ENCODE assay signal across 16 cellular contexts in the genomic region with DNA sequence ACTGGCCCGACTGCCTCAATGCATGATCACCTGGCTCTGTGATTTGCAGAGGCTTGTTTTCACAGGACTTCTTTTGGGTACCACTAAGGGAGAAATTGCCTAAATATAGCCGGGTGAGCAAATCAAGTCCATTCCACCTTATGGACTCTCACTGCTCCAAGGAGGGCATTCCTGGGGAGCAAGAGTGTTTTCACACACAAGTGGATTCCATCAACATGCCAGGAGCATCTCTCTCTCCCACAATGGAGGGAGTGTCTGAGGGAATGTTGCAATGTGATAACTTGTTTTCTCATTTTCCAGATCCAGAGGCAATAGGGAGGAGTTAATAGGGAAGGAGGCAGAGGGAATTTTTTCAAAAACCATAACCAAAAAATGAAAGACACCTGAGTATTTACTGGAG.
"Had no signal": no experiment of that assay in that cellular context is flagged by ENCODE, and none has a peak within 500 bp of the region (broad histone marks: within the 10 kb centered on the region; RNA-seq: fewer than 3 reads in every experiment).

No MANE protein-coding gene starts in this region.

- H3K4me1 ChIP-seq: foreskin keratinocyte, heart left ventricle had no signal

- ATAC-seq: esophagus mucosa, foreskin keratinocyte, heart left ventricle, natural killer cell, right cardiac atrium had no signal

- H3K36me3 ChIP-seq: heart left ventricle, ovary had no signal

- H3K4me1 Mint-ChIP-seq: natural killer cell, neural crest cell had no signal

- H3K27me3 ChIP-seq: foreskin keratinocyte, heart left ventricle, ovary had no signal

- H3K4me2 ChIP-seq: smooth muscle cell had no signal

- H3K4me3 Mint-ChIP-seq: natural killer cell, neural crest cell had no signal

- H3K4me3 ChIP-seq: coronary artery, dorsolateral prefrontal cortex, heart left ventricle, ovary, smooth muscle cell had no signal

- H3K36me3 Mint-ChIP-seq: natural killer cell had no signal

- H3K9me3 Mint-ChIP-seq: neural crest cell had no signal

- H3K27ac ChIP-seq: coronary artery, dorsolateral prefrontal cortex, foreskin keratinocyte, heart left ventricle, ovary had no signal

- H3K27ac Mint-ChIP-seq: natural killer cell had no signal

- DNase-seq: dorsolateral prefrontal cortex; effector memory CD4-positive, alpha-beta T cell; foreskin keratinocyte; heart left ventricle; hippocampal formation; mesendoderm; natural killer cell; ovary; right cardiac atrium; stimulated activated CD4-positive, alpha-beta T cell treated with anti-CD3 and anti-CD28 coated beads, Interleukin-2, amount 100 ng/mL, for 48 hours; stimulated activated naive CD4-positive, alpha-beta T cell treated with Interleukin-2 at 50 U/mL for 16 hours; trophoblast cell had no signal
